In genomic region chr2:170815311-170815710, GRCh38 we compare ENCODE assay signal across 8 cellular contexts.
A peak's percentile ranks its signal among the peaks of the same experiment; 100 is the strongest.
DNase-seq lines count a peak whose midpoint lies in the region; ATAC-seq and TF ChIP-seq lines count a peak whose summit lies in the region.

No MANE protein-coding gene starts in this region.

- no peak for TF ChIP-seq CTCF in parathyroid adenoma (IDR thresholded peaks at IDR 0.05)

- H3K9me3 ChIP-seq in duodenal mucosa (ENCODE audit: control insufficient read depth in 1 of 2, low read length in 2 of 2), result no peaks in the 10 kb centered on the region
- H3K9me3 ChIP-seq in parathyroid adenoma (ENCODE audit: control insufficient read depth, low read length), result no peaks in the 10 kb centered on the region

- peaks cover 6% of the 10 kb centered on the region for H3K79me2 ChIP-seq in parathyroid adenoma

- H3K27me3 ChIP-seq in duodenal mucosa (ENCODE audit: control insufficient read depth in 1 of 2, insufficient read depth in 2 of 2, low read length in 2 of 2) (peaks cover 62 to 69% of the 10 kb centered on the region in 2 donors), parathyroid adenoma (ENCODE audit: control insufficient read depth, insufficient read depth, low read length) (no peaks in the 10 kb centered on the region)

- H3K4me1 ChIP-seq in duodenal mucosa (ENCODE audit: control insufficient read depth in 1 of 2, insufficient read depth in 2 of 2, low read length in 2 of 2) (peaks cover 18 to 33% of the 10 kb centered on the region in 2 donors), parathyroid adenoma (peaks cover 5% of the 10 kb centered on the region)

- H3K9ac ChIP-seq in duodenal mucosa (ENCODE audit: low read depth in 1 of 2, low read length in 2 of 2) (no peak overlapping the region), parathyroid adenoma (no peak overlapping the region)

- DNase-seq in NCI-H510A (lab: John Stamatoyannopoulos, UW) (peak; percentile 87), NCI-H510A treated with DMSO at 0.1 percent for 48 hours (lab: John Stamatoyannopoulos, UW) (no peak), NCI-H345 treated with DMSO at 0.1 percent for 48 hours (lab: John Stamatoyannopoulos, UW; ENCODE audit: unreplicated experiment) (peak; percentile 84), kidney glomerular epithelial cell (lab: John Stamatoyannopoulos, UW) (no peak)

- ATAC-seq in HG03097 (IDR thresholded peaks at IDR 0.05; ENCODE audit: low FRiP score, unreplicated experiment) (no peak), HG02870 (IDR thresholded peaks at IDR 0.05; ENCODE audit: unreplicated experiment) (no peak)

- peak overlapping the region; percentile 90 for H2AFZ ChIP-seq in parathyroid adenoma

- H3K4me2 ChIP-seq in parathyroid adenoma (ENCODE audit: low read length), result peak overlapping the region; percentile 81

- H3K4me3 ChIP-seq in duodenal mucosa (ENCODE audit: low read depth in 1 of 2, low read length in 2 of 2), result peak overlapping the region; percentile 61 to 68
- H3K4me3 ChIP-seq in parathyroid adenoma (ENCODE audit: low read depth, low read length), result no peak overlapping the region

- no peak overlapping the region for H3K27ac ChIP-seq in duodenal mucosa (ENCODE audit: low read depth, low read length)
- H3K27ac ChIP-seq in parathyroid adenoma, result no peak overlapping the region

- H3K36me3 ChIP-seq in duodenal mucosa (ENCODE audit: control insufficient read depth in 1 of 2, insufficient read depth in 2 of 2, low read length in 2 of 2), result no peaks in the 10 kb centered on the region
- no peaks in the 10 kb centered on the region for H3K36me3 ChIP-seq in parathyroid adenoma (ENCODE audit: control insufficient read depth, insufficient read depth, low read length)

Comparison
In these comparisons a context has a peak if more than half of its experiments do, and no peak if none do; other contexts are left out.
1. DNase-seq: peak in NCI-H510A (single experiment) and NCI-H345 treated with DMSO at 0.1 percent for 48 hours (single experiment); none in NCI-H510A treated with DMSO at 0.1 percent for 48 hours (single experiment) and kidney glomerular epithelial cell (single experiment).